18 cellular contexts compared by ENCODE assay signal in genomic region chr4:2604614-2605013, GRCh38.
A peak's percentile ranks its signal among the peaks of the same experiment; 100 is the strongest.
DNase-seq lines count a peak whose midpoint lies in the region; TF ChIP-seq lines count a peak whose summit lies in the region.
"Had no signal": no experiment of that assay in that cellular context is flagged by ENCODE, and none has a peak within 500 bp of the region (broad histone marks: within the 10 kb centered on the region; RNA-seq: fewer than 3 reads in every experiment).

No MANE protein-coding gene starts in this region.

- H3K56ac ChIP-seq in H9 (ENCODE audit: insufficient read length, low read depth, low read length) (no peak overlapping the region), mesendoderm (ENCODE audit: low read length) (no peak overlapping the region)

- H2BK5ac ChIP-seq in H9 (ENCODE audit: insufficient read length, low read length) (no peak overlapping the region), mesendoderm (ENCODE audit: low read length) (no peak overlapping the region)

- H3K79me2 ChIP-seq in H9 (ENCODE audit: insufficient read depth, low read length) (peaks cover 10% of the 10 kb centered on the region; the same call in 1 of the 2 replicates), mesendoderm (ENCODE audit: control insufficient read depth, insufficient read depth, low read length) (peaks cover 52% of the 10 kb centered on the region)

- no peak overlapping the region for H2BK120ac ChIP-seq in H9 (ENCODE audit: low read depth, low read length, poor library complexity, severe bottlenecking)
- H2BK120ac ChIP-seq in mesendoderm (ENCODE audit: low read depth, low read length): no peak overlapping the region

- H4K91ac ChIP-seq in H9 (ENCODE audit: insufficient read length, low read depth, low read length): no peak overlapping the region

- H3K14ac ChIP-seq in H9 (ENCODE audit: insufficient read depth, low read length): no peak overlapping the region

- H3K79me1 ChIP-seq in H9 (ENCODE audit: insufficient read depth, low read depth, low read length, poor library complexity, severe bottlenecking): peaks cover 11% of the 10 kb centered on the region
- peaks cover 15% of the 10 kb centered on the region for H3K79me1 ChIP-seq in mesendoderm (ENCODE audit: low read length)

- no peak overlapping the region for H3K27ac ChIP-seq in BLaER1 treated with 17β-estradiol and CSF1 and Interleukin-3, amounts not matched to agents 10 nM and 100 nM
- H3K27ac ChIP-seq in H9 (ENCODE audit: insufficient read length, low read depth, low read length) (no peak overlapping the region), WERI-Rb-1 (no peak overlapping the region), mesendoderm (ENCODE audit: low read depth, low read length) (no peak overlapping the region)
- H3K27ac ChIP-seq: KMS-11 had no signal

- no peak overlapping the region for H2BK15ac ChIP-seq in H9 (ENCODE audit: low read depth, low read length)
- no peak overlapping the region for H2BK15ac ChIP-seq in mesendoderm (replicated peaks; ENCODE audit: low read depth)

- peak overlapping the region in 4 of 11 experiments; percentile 5 to 51 (median 22); a peak in 2 of 22 replicates for H3K9ac ChIP-seq in BLaER1 treated with 17β-estradiol and CSF1 and Interleukin-3, amounts not matched to agents 10 nM and 100 nM
- H3K9ac ChIP-seq in H9 (ENCODE audit: extremely low read depth, insufficient read length, low read length) (no peak overlapping the region), mesendoderm (ENCODE audit: low read length) (no peak overlapping the region)
- H3K9ac ChIP-seq: KMS-11 had no signal

- peaks cover 12 to 33% (median 14%) of the 10 kb centered on the region in 3 experiments; a peak in 6 of 7 replicates for H3K36me3 Mint-ChIP-seq in H9 (ENCODE audit: insufficient read depth in 1 of 3, low read depth in 3 of 3)

- no peak overlapping the region for H2AFZ ChIP-seq in H9 (ENCODE audit: low read length)

- H2BK12ac ChIP-seq in H9 (ENCODE audit: insufficient read length, low read depth, low read length): no peak overlapping the region

- no peaks in the 10 kb centered on the region for H3K27me3 ChIP-seq in BLaER1 treated with 17β-estradiol and CSF1 and Interleukin-3, amounts not matched to agents 10 nM and 100 nM
- H3K27me3 ChIP-seq in H9 (ENCODE audit: insufficient read depth, low read length) (no peaks in the 10 kb centered on the region), WERI-Rb-1 (ENCODE audit: insufficient read depth, low read depth, severe bottlenecking) (no peaks in the 10 kb centered on the region), mesendoderm (ENCODE audit: insufficient read depth, low read length, poor library complexity) (no peaks in the 10 kb centered on the region)

- intact Hi-C loops in posterior cingulate gyrus (cut with DNase I): no loop called here

- peaks cover 17 to 29% (median 22%) of the 10 kb centered on the region in 10 experiments for H3K4me1 ChIP-seq in BLaER1 treated with 17β-estradiol and CSF1 and Interleukin-3, amounts not matched to agents 10 nM and 100 nM
- H3K4me1 ChIP-seq in H9 (ENCODE audit: insufficient read depth, low read length): peaks cover 3% of the 10 kb centered on the region; the same call in 1 of the 2 replicates
- peaks cover 3% of the 10 kb centered on the region for H3K4me1 ChIP-seq in mesendoderm (ENCODE audit: control insufficient read depth, low read depth, low read length)

- peak overlapping the region in 2 of 3 experiments; percentile 25 to 76; a peak in 4 of 7 replicates for H3K27ac Mint-ChIP-seq in H9
- H3K27ac Mint-ChIP-seq: T-cell had no signal

- no peak overlapping the region for H4K8ac ChIP-seq in H9 (replicated peaks; ENCODE audit: insufficient read length, low read depth, low read length)
- no peak overlapping the region for H4K8ac ChIP-seq in mesendoderm (ENCODE audit: low read depth, low read length)

- TF ChIP-seq CTCF in H9 (conservative IDR thresholded peaks at IDR 0.05) (no peak), WERI-Rb-1 (IDR thresholded peaks at IDR 0.05; ENCODE audit: low read depth, low read length) (no peak)

- no peak overlapping the region for H3K23ac ChIP-seq in H9 (ENCODE audit: insufficient read length, low read depth, low read length)
- no peak overlapping the region for H3K23ac ChIP-seq in mesendoderm (ENCODE audit: low read length)

- H3T11ph ChIP-seq in H9 (ENCODE audit: low read length): no peak overlapping the region

- DNase-seq in H9 (no peak), WERI-Rb-1 (peak; percentile 45), mesenteric fat pad (ENCODE audit: low spot score) (peak; percentile 33), NCI-H2196 (lab: John Stamatoyannopoulos, UW; ENCODE audit: unreplicated experiment) (no peak), 8988T (no peak), mesendoderm (no peak), posterior cingulate gyrus (no peak)
- DNase-seq: CD8-positive, alpha-beta T cell; H7; IMR-90; NCI-H1092 treated with DMSO at 0.1 percent for 48 hours; NCI-H1436 treated with DMSO at 0.1 percent for 48 hours; NCI-H1930; NCI-H748 treated with DMSO at 0.1 percent for 48 hours; SIG-M5; T-cell had no signal

- no peaks in the 10 kb centered on the region for H3K23me2 ChIP-seq in H9 (ENCODE audit: insufficient read length, low read depth, low read length, poor library complexity, severe bottlenecking)

- no peaks in the 10 kb centered on the region for H3K9me3 Mint-ChIP-seq in H9
- H3K9me3 Mint-ChIP-seq: CD8-positive, alpha-beta T cell; T-cell had no signal

- H3K9me3 ChIP-seq in BLaER1 treated with 17β-estradiol and CSF1 and Interleukin-3, amounts not matched to agents 10 nM and 100 nM (replicated peaks in 1 of 11): no peaks in the 10 kb centered on the region
- H3K9me3 ChIP-seq in H9 (ENCODE audit: control insufficient read depth, low read depth, low read length) (no peaks in the 10 kb centered on the region), WERI-Rb-1 (ENCODE audit: severe bottlenecking) (no peaks in the 10 kb centered on the region)

- peaks cover 71 to 100% (median 95%) of the 10 kb centered on the region in 11 experiments for H4K20me1 ChIP-seq in BLaER1 treated with 17β-estradiol and CSF1 and Interleukin-3, amounts not matched to agents 10 nM and 100 nM
- H4K20me1 ChIP-seq in H9 (ENCODE audit: control insufficient read depth, insufficient read depth, insufficient read length): no peaks in the 10 kb centered on the region

- H4K5ac ChIP-seq in H9 (ENCODE audit: insufficient read length, low read depth, low read length): no peak overlapping the region
- H4K5ac ChIP-seq in mesendoderm (ENCODE audit: low read length): no peak overlapping the region

- no peak overlapping the region for H2BK20ac ChIP-seq in H9 (ENCODE audit: low read depth, low read length, poor library complexity, severe bottlenecking)

- H3K4me1 Mint-ChIP-seq in H9: peaks cover 7 to 14% of the 10 kb centered on the region in 2 experiments

- H3K18ac ChIP-seq in H9 (ENCODE audit: insufficient read length, low read depth, low read length): no peak overlapping the region
- no peak overlapping the region for H3K18ac ChIP-seq in mesendoderm (ENCODE audit: low read length)

- H3K4me3 ChIP-seq in BLaER1 treated with 17β-estradiol and CSF1 and Interleukin-3, amounts not matched to agents 10 nM and 100 nM: no peak overlapping the region
- H3K4me3 ChIP-seq in WERI-Rb-1 (ENCODE audit: low read depth, low read length) (no peak overlapping the region), mesendoderm (ENCODE audit: low read length) (no peak overlapping the region)

- H3K4ac ChIP-seq in H9 (ENCODE audit: low read depth, low read length): no peak overlapping the region
- H3K4ac ChIP-seq in mesendoderm (ENCODE audit: low read depth, low read length): no peak overlapping the region

- peaks cover 31 to 77% (median 62%) of the 10 kb centered on the region in 11 experiments for H3K36me3 ChIP-seq in BLaER1 treated with 17β-estradiol and CSF1 and Interleukin-3, amounts not matched to agents 10 nM and 100 nM
- H3K36me3 ChIP-seq in WERI-Rb-1 (peaks cover 42% of the 10 kb centered on the region), mesendoderm (ENCODE audit: control insufficient read depth, insufficient read depth, low read length) (no peaks in the 10 kb centered on the region)

- H3K27me3 Mint-ChIP-seq in H9 (ENCODE audit: low read depth): no peaks in the 10 kb centered on the region
- H3K27me3 Mint-ChIP-seq: T-cell had no signal

- WGBS in H9 (ENCODE audit: extremely low coverage, insufficient read length, low lambda C conversion rate): no CpG with 5 or more reads among the region's 4 CpGs
- no CpG with 5 or more reads among the region's 4 CpGs for WGBS in mesendoderm (ENCODE audit: extremely low coverage, insufficient coverage, low lambda C conversion rate)

- no peak overlapping the region for H2AK5ac ChIP-seq in H9 (ENCODE audit: insufficient read length, low read length)
- no peak overlapping the region for H2AK5ac ChIP-seq in mesendoderm (ENCODE audit: low read length)

- H3K4me3 Mint-ChIP-seq in H9: no peak overlapping the region
- H3K4me3 Mint-ChIP-seq: CD8-positive, alpha-beta T cell; T-cell had no signal

- H3K4me2 ChIP-seq in BLaER1 treated with 17β-estradiol and CSF1 and Interleukin-3, amounts not matched to agents 10 nM and 100 nM: peak overlapping the region; percentile 15 to 67 (median 49); a peak in 21 of 22 replicates
- H3K4me2 ChIP-seq in H9 (ENCODE audit: insufficient read depth, insufficient read length, low read length) (no peak overlapping the region), mesendoderm (ENCODE audit: low read length) (no peak overlapping the region)
- H3K4me2 ChIP-seq: KMS-11 had no signal

Comparison
In these comparisons a context has a peak if more than half of its experiments do, and no peak if none do; other contexts are left out.
1. H3K4me2 ChIP-seq: peak in BLaER1 treated with 17β-estradiol and CSF1 and Interleukin-3, amounts not matched to agents 10 nM and 100 nM (11 of 11); none in H9 (single experiment) and mesendoderm (single experiment).
2. DNase-seq: peak in WERI-Rb-1 (single experiment) and mesenteric fat pad (single experiment); none in H9 (single experiment), NCI-H2196 (single experiment), 8988T (single experiment), mesendoderm (single experiment) and posterior cingulate gyrus (0 of 10).